Comparison of ENCODE assay signal across 27 cellular contexts in genomic region chr7:155576900-155577508, GRCh38. TPM values are rescaled to one million over a fixed set of nuclear protein-coding genes. Genes with fewer than 3 reads are reported as not detected.
DNase-seq lines count a peak whose midpoint lies in the region; ATAC-seq and TF ChIP-seq lines count a peak whose summit lies in the region.
"Had no signal": no experiment of that assay in that cellular context is flagged by ENCODE, and none has a peak within 500 bp of the region (broad histone marks: within the 10 kb centered on the region; RNA-seq: fewer than 3 reads in every experiment).

No MANE protein-coding gene starts in this region.

- no peak overlapping the region for H3K9ac ChIP-seq in HCT116 (ENCODE audit: low read length)

- no peaks in the 10 kb centered on the region for H3K36me3 ChIP-seq in HCT116 (ENCODE audit: control insufficient read depth in 1 of 2, insufficient read depth in 2 of 2, low read length in 2 of 2)
- no peaks in the 10 kb centered on the region for H3K36me3 ChIP-seq in PC-9 (ENCODE audit: low read depth)
- H3K36me3 ChIP-seq: cardiac muscle cell, heart left ventricle, MG63 had no signal

- no peaks in the 10 kb centered on the region for H3F3A ChIP-seq in PC-9 (ENCODE audit: insufficient read depth, low read depth)

- H3K4me2 ChIP-seq in HCT116 (ENCODE audit: low read length) (peak overlapping the region; percentile 41), PC-9 (peak overlapping the region; percentile 69)

- RAD21 ChIA-PET in HCT116 (lab: Charles Lee; ENCODE audit: low non-redundant PET in 1 of 2, low total read pairs in 2 of 2, uncharacterized antibody in 2 of 2, unreplicated experiment in 2 of 2) = no interaction called here

- no peak overlapping the region for H2AFZ ChIP-seq in HCT116 (ENCODE audit: low read depth, low read length, poor library complexity, severe bottlenecking)
- H2AFZ ChIP-seq in PC-9 = 0 out of 2 replicates have a peak overlapping the region, but pooled peaks have one; percentile 49

- TF ChIP-seq CTCF in HCT116 (IDR thresholded peaks at IDR 0.05 in 2 of 3, conservative IDR thresholded peaks at IDR 0.05 in 1 of 3; ENCODE audit: borderline replicate concordance in 1 of 3, insufficient read depth in 1 of 3, low read depth in 2 of 3, low read length in 2 of 3) (no peak), PC-9 (conservative IDR thresholded peaks at IDR 0.05) (no peak), RWPE1 (conservative IDR thresholded peaks at IDR 0.05; ENCODE audit: low read depth) (no peak)

- ATAC-seq in HCT116 (peak; percentile 84), left colon (peak; percentile 95), sciatic nerve (peak; percentile 55), HG02870 (IDR thresholded peaks at IDR 0.05; ENCODE audit: unreplicated experiment) (no peak), GM19455 (IDR thresholded peaks at IDR 0.05; ENCODE audit: unreplicated experiment) (no peak)
- ATAC-seq: heart left ventricle, T-cell had no signal

- H4K20me1 ChIP-seq in HCT116 (ENCODE audit: insufficient read depth) = no peaks in the 10 kb centered on the region
- H4K20me1 ChIP-seq in PC-9 (ENCODE audit: insufficient read depth) = no peaks in the 10 kb centered on the region

- no peaks in the 10 kb centered on the region for H3K9me2 ChIP-seq in HCT116 (ENCODE audit: insufficient read depth)
- no peaks in the 10 kb centered on the region for H3K9me2 ChIP-seq in PC-9 (ENCODE audit: insufficient read depth)

- POLR2A ChIA-PET in HCT116 (lab: Charles Lee) (no interaction called here), PC-9 (lab: Charles Lee; ENCODE audit: unreplicated experiment) (no interaction called here), RWPE1 (lab: Yijun Ruan, JAX; ENCODE audit: low non-redundant PET) (no interaction called here)

- BruUV-seq in HCT116 (replicated peaks; lab: Mats Ljungman, UMichigan) = no TSS peak
- no TSS peak for BruUV-seq in PC-9 (replicated peaks; lab: Mats Ljungman, UMichigan)

- H3K27ac ChIP-seq in HCT116 (ENCODE audit: low read depth, low read length) (no peak overlapping the region), PC-9 (no peak overlapping the region), RWPE1 (no peak overlapping the region)
- H3K27ac ChIP-seq: C4-2B, cardiac muscle cell, dorsolateral prefrontal cortex, heart left ventricle had no signal

- DNase-seq in HCT116 (ENCODE audit: low read depth, low spot score) (peak; percentile 13), PC-9 (peak; percentile 51 to 59), left colon (peak; percentile 25 to 62), sciatic nerve (ENCODE audit: low spot score) (no peak), RWPE1 (ENCODE audit: low spot score) (no peak)
- DNase-seq: activated naive CD4-positive, alpha-beta T cell treated with anti-CD3 and anti-CD28 coated beads, Interleukin-2, amount 50 U/mL, for 16 hours; activated T-cell treated with anti-CD3 and anti-CD28 coated beads, Interleukin-2, amount 50 U/mL, for 48 hours; DMS 273 treated with DMSO at 0.1 percent for 48 hours; H9; MG63; NCI-H1694; NCI-H526 treated with DMSO at 0.1 percent for 48 hours; occipital lobe; SHP77 treated with DMSO at 0.1 percent for 48 hours; T-cell had no signal

- H3K9me3 ChIP-seq in HCT116 (ENCODE audit: control insufficient read depth in 1 of 2, insufficient read depth in 1 of 2, low read depth in 1 of 2, low read length in 2 of 2) = no peaks in the 10 kb centered on the region
- H3K9me3 ChIP-seq in PC-9 (ENCODE audit: insufficient read depth, low read depth) = no peaks in the 10 kb centered on the region
- H3K9me3 ChIP-seq: heart left ventricle, MG63 had no signal

- no peaks in the 10 kb centered on the region for H3K27me3 ChIP-seq in HCT116 (ENCODE audit: insufficient read depth, low read length)
- H3K27me3 ChIP-seq in PC-9 (ENCODE audit: insufficient read depth, low read depth) = peaks cover 90% of the 10 kb centered on the region
- H3K27me3 ChIP-seq: dorsolateral prefrontal cortex, MG63 had no signal

- intact Hi-C loops in HCT116 (cut with micrococcal nuclease) (no loop called here), PC-9 (cut with micrococcal nuclease; ENCODE audit: unreplicated experiment) (no loop called here), left colon (cut with DNase I, micrococcal nuclease) (no loop called here), sciatic nerve (cut with DNase I) (no loop called here)

- H3K4me3 ChIP-seq in HCT116 (replicated peaks in 1 of 2; ENCODE audit: low read depth in 1 of 2, low read length in 2 of 2) (no peak overlapping the region), PC-9 (peak overlapping the region; percentile 32; the same call in 1 of the 2 replicates)
- H3K4me3 ChIP-seq: cardiac muscle cell, dorsolateral prefrontal cortex, heart left ventricle, MG63 had no signal

- H3K4me1 ChIP-seq in HCT116 (ENCODE audit: control insufficient read depth in 1 of 2, insufficient read depth in 2 of 2, low read length in 2 of 2) = peaks cover 5 to 12% of the 10 kb centered on the region in 2 experiments; a peak in 2 of 4 replicates
- no peaks in the 10 kb centered on the region for H3K4me1 ChIP-seq in PC-9 (replicated peaks; ENCODE audit: insufficient read depth)
- H3K4me1 ChIP-seq: heart left ventricle had no signal

- TF ChIP-seq RAD21 in HCT116 (IDR thresholded peaks at IDR 0.05; ENCODE audit: low read depth) = no peak

- no peak for TF ChIP-seq POLR2A in HCT116 (IDR thresholded peaks at IDR 0.05; ENCODE audit: borderline replicate concordance, extremely low read depth, insufficient read depth, insufficient read length)

- H3K79me2 ChIP-seq in HCT116 (ENCODE audit: insufficient read depth, low read length) (no peaks in the 10 kb centered on the region), PC-9 (ENCODE audit: low read depth) (no peaks in the 10 kb centered on the region)

- CTCF ChIA-PET in HCT116 (lab: Charles Lee) (no interaction called here), PC-9 (lab: Charles Lee) (interaction anchor here (0.7 kb wide), 1 partner anchor 679 kb away, joined by 3 read pairs; no protein-coding TSS in a partner anchor), RWPE1 (lab: Yijun Ruan, JAX) (no interaction called here)

TF ChIP-seq in HCT116, 20 proteins besides CTCF, POLR2A, EP300 and RAD21:
- TF ChIP-seq ZBTB33 (IDR thresholded peaks at IDR 0.05; ENCODE audit: extremely low read depth, insufficient replicate concordance, low read length) (no peak), ZNF274 (IDR thresholded peaks at IDR 0.05; ENCODE audit: low read depth, low read length) (no peak), EGR1 (IDR thresholded peaks at IDR 0.05; ENCODE audit: low read depth) (no peak), SRF (IDR thresholded peaks at IDR 0.05; ENCODE audit: low read depth) (no peak), CEBPB (IDR thresholded peaks at IDR 0.05; ENCODE audit: low read depth) (no peak), EZH2phosphoT487 (IDR thresholded peaks at IDR 0.05; ENCODE audit: borderline replicate concordance) (no peak), REST (IDR thresholded peaks at IDR 0.05; ENCODE audit: low read depth) (no peak), POLR2AphosphoS5 (IDR thresholded peaks at IDR 0.05; ENCODE audit: low read depth, low read length) (no peak), FOSL1 (IDR thresholded peaks at IDR 0.05; ENCODE audit: low read depth) (no peak), ZFX (IDR thresholded peaks at IDR 0.05) (no peak), MAX (IDR thresholded peaks at IDR 0.05) (no peak), ELF1 (IDR thresholded peaks at IDR 0.05; ENCODE audit: borderline replicate concordance, low read depth) (no peak), JUND (IDR thresholded peaks at IDR 0.05) (no peak), CBX3 (IDR thresholded peaks at IDR 0.05; ENCODE audit: low read depth) (no peak)

RNA-seq across cellular contexts. Expression of gene CNPY1, which starts 30.6 kb away (rescaled TPM):
- total RNA-seq in HCT116 (2021; ENCODE audit: unreplicated experiment) (not detected), PC-9 (2021) (not detected in 2 replicates), left colon (not detected), sciatic nerve (not detected)
- polyA plus RNA-seq in HCT116 (2012) = not detected in 2 replicates
- total RNA-seq: activated CD8-positive, alpha-beta memory T cell treated with anti-CD3 and anti-CD28 coated beads for 36 hours; fibroblast of villous mesenchyme; G401; H9; heart left ventricle; liver; T-cell; ureter had no signal
- polyA plus RNA-seq: AG04450, cardiac muscle cell, heart left ventricle, liver had no signal

Comparison
In these comparisons a context has a peak if more than half of its experiments do, and no peak if none do; other contexts are left out.
1. ATAC-seq: peak in HCT116 (single experiment), left colon (single experiment) and sciatic nerve (single experiment); none in HG02870 (single experiment) and GM19455 (single experiment).
2. DNase-seq: peak in HCT116 (single experiment), PC-9 (2 of 2) and left colon (2 of 2); none in sciatic nerve (single experiment) and RWPE1 (single experiment).